26 cellular contexts compared by ENCODE assay signal in genomic region chr14:89307409-89307808, GRCh38.
DNase-seq lines count a peak whose midpoint lies in the region; ATAC-seq and TF ChIP-seq lines count a peak whose summit lies in the region.
"Had no signal": no experiment of that assay in that cellular context is flagged by ENCODE, and none has a peak within 500 bp of the region (broad histone marks: within the 10 kb centered on the region; RNA-seq: fewer than 3 reads in every experiment).

No MANE protein-coding gene starts in this region.

- H3K56ac ChIP-seq in H9 (ENCODE audit: insufficient read length, low read depth, low read length), result no peak overlapping the region
- no peak overlapping the region for H3K56ac ChIP-seq in mesendoderm (ENCODE audit: low read length)

- no peak overlapping the region for H3K14ac ChIP-seq in H9 (ENCODE audit: insufficient read depth, low read length)

- H2BK15ac ChIP-seq in H9 (ENCODE audit: low read depth, low read length), result no peak overlapping the region
- no peak overlapping the region for H2BK15ac ChIP-seq in mesendoderm (replicated peaks; ENCODE audit: low read depth)

- no peak overlapping the region for H3T11ph ChIP-seq in H9 (ENCODE audit: low read length)

- no peak overlapping the region for H2BK5ac ChIP-seq in H9 (ENCODE audit: insufficient read length, low read length)
- H2BK5ac ChIP-seq in mesendoderm (ENCODE audit: low read length), result no peak overlapping the region

- no peak for ATAC-seq in CD4-positive, alpha-beta T cell (ENCODE audit: poor library complexity)
- no peak for ATAC-seq in activated naive CD8-positive, alpha-beta T cell treated with anti-CD3 and anti-CD28 coated beads, Interleukin-2, amount 50 U/mL, for 24 hours
- ATAC-seq in naive thymus-derived CD8-positive, alpha-beta T cell, result no peak
- ATAC-seq: activated CD4-positive, alpha-beta T cell treated with anti-CD3 and anti-CD28 coated beads for 36 hours; activated naive CD4-positive, alpha-beta T cell treated with anti-CD3 and anti-CD28 coated beads, Interleukin-2, amount 50 U/mL, for 72 hours; activated T-helper 17 cell treated with anti-CD3 and anti-CD28 coated beads, Interleukin-2, amount 50 U/mL, for 72 hours; left colon had no signal

- no peak overlapping the region for H3K18ac ChIP-seq in H9 (ENCODE audit: insufficient read length, low read depth, low read length)
- H3K18ac ChIP-seq in mesendoderm (ENCODE audit: low read length), result no peak overlapping the region

- no peak overlapping the region for H2BK12ac ChIP-seq in H9 (ENCODE audit: insufficient read length, low read depth, low read length)

- H3K4me3 ChIP-seq in mesendoderm (ENCODE audit: low read length), result no peak overlapping the region
- H3K4me3 ChIP-seq: hepatocyte, right atrium auricular region, SJSA1, thoracic aorta, vagina had no signal

- H3K79me1 ChIP-seq in H9 (ENCODE audit: insufficient read depth, low read depth, low read length, poor library complexity, severe bottlenecking), result no peaks in the 10 kb centered on the region
- H3K79me1 ChIP-seq in mesendoderm (ENCODE audit: low read length), result peaks cover 6% of the 10 kb centered on the region

- peak overlapping the region; percentile 55 for H3K27ac Mint-ChIP-seq in CD4-positive, alpha-beta T cell
- H3K27ac Mint-ChIP-seq in H9 (peak overlapping the region; percentile 11 to 90 (median 48); a peak in 5 of 7 replicates), endothelial cell (ENCODE audit: unreplicated experiment) (no peak overlapping the region)
- H3K27ac Mint-ChIP-seq in activated naive CD8-positive, alpha-beta T cell treated with anti-CD3 and anti-CD28 coated beads, Interleukin-2, amount 50 U/mL, for 24 hours, result peak overlapping the region; percentile 9
- H3K27ac Mint-ChIP-seq in naive thymus-derived CD8-positive, alpha-beta T cell, result peak overlapping the region in 6 of 10 donors; percentile 5 to 99 (median 57)
- H3K27ac Mint-ChIP-seq: activated CD4-positive, alpha-beta T cell treated with anti-CD3 and anti-CD28 coated beads for 36 hours; activated naive CD4-positive, alpha-beta T cell treated with anti-CD3 and anti-CD28 coated beads, Interleukin-2, amount 50 U/mL, for 72 hours; activated T-helper 17 cell treated with anti-CD3 and anti-CD28 coated beads, Interleukin-2, amount 50 U/mL, for 72 hours; T-helper 1 cell treated with Interleukin-12 subunit alpha and Interleukin-12 subunit beta and Interleukin-4 antibody, amounts not matched to agents 30 μg/mL and 1 μg/mL, for 36 hours had no signal

- H3K23ac ChIP-seq in H9 (ENCODE audit: insufficient read length, low read depth, low read length) (no peak overlapping the region), mesendoderm (ENCODE audit: low read length) (no peak overlapping the region)

- H3K9ac ChIP-seq in H9 (ENCODE audit: extremely low read depth, insufficient read length, low read length) (no peak overlapping the region), mesendoderm (ENCODE audit: low read length) (no peak overlapping the region)

- no peak for TF ChIP-seq CTCF in CD4-positive, alpha-beta T cell (IDR thresholded peaks at IDR 0.05)
- TF ChIP-seq CTCF in H9 (conservative IDR thresholded peaks at IDR 0.05), result no peak
- no peak for TF ChIP-seq CTCF in endothelial cell (IDR thresholded peaks at IDR 0.05; ENCODE audit: unreplicated experiment)

- no peaks in the 10 kb centered on the region for H3K27me3 ChIP-seq in CD4-positive, alpha-beta T cell (ENCODE audit: control insufficient read depth, insufficient read depth, low read length)
- H3K27me3 ChIP-seq in H9 (ENCODE audit: insufficient read depth, low read length) (no peaks in the 10 kb centered on the region), mesendoderm (ENCODE audit: insufficient read depth, low read length, poor library complexity) (no peaks in the 10 kb centered on the region)
- H3K27me3 ChIP-seq: hepatocyte, right atrium auricular region, SJSA1, vagina had no signal

- POLR2A ChIA-PET in CD4-positive, alpha-beta T cell (lab: Charles Lee), result no interaction called here
- POLR2A ChIA-PET in naive thymus-derived CD8-positive, alpha-beta T cell (lab: Charles Lee), result no interaction called here

- H3K9me3 Mint-ChIP-seq in CD4-positive, alpha-beta T cell, result no peaks in the 10 kb centered on the region
- H3K9me3 Mint-ChIP-seq in H9, result no peaks in the 10 kb centered on the region
- no peaks in the 10 kb centered on the region for H3K9me3 Mint-ChIP-seq in activated naive CD8-positive, alpha-beta T cell treated with anti-CD3 and anti-CD28 coated beads, Interleukin-2, amount 50 U/mL, for 24 hours
- no peaks in the 10 kb centered on the region for H3K9me3 Mint-ChIP-seq in naive thymus-derived CD8-positive, alpha-beta T cell
- no peaks in the 10 kb centered on the region for H3K9me3 Mint-ChIP-seq in endothelial cell (ENCODE audit: unreplicated experiment)
- H3K9me3 Mint-ChIP-seq: activated naive CD4-positive, alpha-beta T cell treated with anti-CD3 and anti-CD28 coated beads, Interleukin-2, amount 50 U/mL, for 72 hours; activated T-helper 17 cell treated with anti-CD3 and anti-CD28 coated beads, Interleukin-2, amount 50 U/mL, for 72 hours; T-helper 1 cell treated with Interleukin-12 subunit alpha and Interleukin-12 subunit beta and Interleukin-4 antibody, amounts not matched to agents 30 μg/mL and 1 μg/mL, for 36 hours had no signal

- H3K36me3 Mint-ChIP-seq in CD4-positive, alpha-beta T cell (ENCODE audit: low read depth), result peaks cover 16% of the 10 kb centered on the region
- peaks cover 6 to 33% (median 8%) of the 10 kb centered on the region in 3 experiments; a peak in 5 of 7 replicates for H3K36me3 Mint-ChIP-seq in H9 (ENCODE audit: insufficient read depth in 1 of 3, low read depth in 3 of 3)
- H3K36me3 Mint-ChIP-seq in activated naive CD8-positive, alpha-beta T cell treated with anti-CD3 and anti-CD28 coated beads, Interleukin-2, amount 50 U/mL, for 24 hours (ENCODE audit: low read depth), result peaks cover 6% of the 10 kb centered on the region
- H3K36me3 Mint-ChIP-seq in naive thymus-derived CD8-positive, alpha-beta T cell, result peaks cover 0 to 11% (median 0%) of the 10 kb centered on the region in 3 donors
- H3K36me3 Mint-ChIP-seq in endothelial cell (ENCODE audit: low read depth, unreplicated experiment), result peaks cover 6% of the 10 kb centered on the region

- no CpG with 5 or more reads among the region's 8 CpGs for WGBS in H9 (ENCODE audit: extremely low coverage, insufficient read length, low lambda C conversion rate)
- no CpG with 5 or more reads among the region's 8 CpGs for WGBS in mesendoderm (ENCODE audit: extremely low coverage, insufficient coverage, low lambda C conversion rate)

- H3K4me2 ChIP-seq in H9 (ENCODE audit: insufficient read depth, insufficient read length, low read length) (no peak overlapping the region), mesendoderm (ENCODE audit: low read length) (no peak overlapping the region)
- H3K4me2 ChIP-seq: hepatocyte had no signal

- no peak overlapping the region for H3K4ac ChIP-seq in H9 (ENCODE audit: low read depth, low read length)
- no peak overlapping the region for H3K4ac ChIP-seq in mesendoderm (ENCODE audit: low read depth, low read length)

- H4K20me1 ChIP-seq in H9 (ENCODE audit: control insufficient read depth, insufficient read depth, insufficient read length), result no peaks in the 10 kb centered on the region

- no peaks in the 10 kb centered on the region for H3K9me3 ChIP-seq in CD4-positive, alpha-beta T cell (ENCODE audit: control insufficient read depth, low read length)
- no peaks in the 10 kb centered on the region for H3K9me3 ChIP-seq in H9 (ENCODE audit: control insufficient read depth, low read depth, low read length)
- H3K9me3 ChIP-seq: right atrium auricular region, SJSA1, thoracic aorta, vagina had no signal

- no peak overlapping the region for H4K8ac ChIP-seq in H9 (replicated peaks; ENCODE audit: insufficient read length, low read depth, low read length)
- no peak overlapping the region for H4K8ac ChIP-seq in mesendoderm (ENCODE audit: low read depth, low read length)

- H2AK5ac ChIP-seq in H9 (ENCODE audit: insufficient read length, low read length), result no peak overlapping the region
- H2AK5ac ChIP-seq in mesendoderm (ENCODE audit: low read length), result no peak overlapping the region

- peaks cover 6% of the 10 kb centered on the region; the same call in 1 of the 2 replicates for H3K79me2 ChIP-seq in H9 (ENCODE audit: insufficient read depth, low read length)
- H3K79me2 ChIP-seq in mesendoderm (ENCODE audit: control insufficient read depth, insufficient read depth, low read length), result peaks cover 17% of the 10 kb centered on the region

- intact Hi-C loops in CD4-positive, alpha-beta T cell (cut with DNase I, micrococcal nuclease), result no loop called here

- no peaks in the 10 kb centered on the region for H3K23me2 ChIP-seq in H9 (ENCODE audit: insufficient read length, low read depth, low read length, poor library complexity, severe bottlenecking)

- H4K5ac ChIP-seq in H9 (ENCODE audit: insufficient read length, low read depth, low read length) (no peak overlapping the region), mesendoderm (ENCODE audit: low read length) (no peak overlapping the region)

- no peak for TF ChIP-seq POLR2A in erythroblast (IDR thresholded peaks at IDR 0.05; ENCODE audit: low read length)

- no peak for DNase-seq in CD4-positive, alpha-beta T cell
- no peak for DNase-seq in H9
- no peak for DNase-seq in activated naive CD8-positive, alpha-beta T cell treated with anti-CD3 and anti-CD28 coated beads, Interleukin-2, amount 50 U/mL, for 24 hours
- DNase-seq in naive thymus-derived CD8-positive, alpha-beta T cell, result no peak
- DNase-seq in endothelial cell (ENCODE audit: low spot score), result no peak
- no peak for DNase-seq in mesendoderm
- no peak for DNase-seq in EL
- no peak for DNase-seq in erythroblast (lab: John Stamatoyannopoulos, UW)
- DNase-seq: activated CD4-positive, alpha-beta T cell treated with anti-CD3 and anti-CD28 coated beads for 36 hours; cerebellar nuclear complex; left colon; mesenchymal stem cell; NCI-H1092; NCI-H187 treated with DMSO at 0.1 percent for 48 hours; NCI-H524 treated with DMSO at 0.1 percent for 48 hours; stimulated activated CD4-positive, alpha-beta T cell treated with anti-CD3 and anti-CD28 coated beads, Interleukin-2, amount 100 ng/mL, for 48 hours; stimulated activated naive CD4-positive, alpha-beta T cell had no signal

- H3K4me1 ChIP-seq in H9 (ENCODE audit: insufficient read depth, low read length) (peaks cover 28% of the 10 kb centered on the region), mesendoderm (ENCODE audit: control insufficient read depth, low read depth, low read length) (peaks cover 12% of the 10 kb centered on the region)

- no peak overlapping the region for H3K4me3 Mint-ChIP-seq in CD4-positive, alpha-beta T cell
- H3K4me3 Mint-ChIP-seq in H9 (no peak overlapping the region), endothelial cell (ENCODE audit: unreplicated experiment) (no peak overlapping the region)
- no peak overlapping the region for H3K4me3 Mint-ChIP-seq in activated naive CD8-positive, alpha-beta T cell treated with anti-CD3 and anti-CD28 coated beads, Interleukin-2, amount 50 U/mL, for 24 hours
- no peak overlapping the region for H3K4me3 Mint-ChIP-seq in naive thymus-derived CD8-positive, alpha-beta T cell
- H3K4me3 Mint-ChIP-seq: activated CD4-positive, alpha-beta T cell treated with anti-CD3 and anti-CD28 coated beads for 36 hours; activated T-helper 17 cell treated with anti-CD3 and anti-CD28 coated beads, Interleukin-2, amount 50 U/mL, for 72 hours; T-helper 1 cell treated with Interleukin-12 subunit alpha and Interleukin-12 subunit beta and Interleukin-4 antibody, amounts not matched to agents 30 μg/mL and 1 μg/mL, for 36 hours had no signal

- no peaks in the 10 kb centered on the region for H3K36me3 ChIP-seq in mesendoderm (ENCODE audit: control insufficient read depth, insufficient read depth, low read length)
- H3K36me3 ChIP-seq: right atrium auricular region, SJSA1, thoracic aorta, vagina had no signal

- H2BK20ac ChIP-seq in H9 (ENCODE audit: low read depth, low read length, poor library complexity, severe bottlenecking), result no peak overlapping the region

- H3K4me1 Mint-ChIP-seq in CD4-positive, alpha-beta T cell (ENCODE audit: low read depth), result peaks cover 63% of the 10 kb centered on the region
- H3K4me1 Mint-ChIP-seq in H9 (peaks cover 74 to 81% of the 10 kb centered on the region in 2 experiments), endothelial cell (ENCODE audit: unreplicated experiment) (peaks cover 25% of the 10 kb centered on the region)
- peaks cover 48% of the 10 kb centered on the region for H3K4me1 Mint-ChIP-seq in activated naive CD8-positive, alpha-beta T cell treated with anti-CD3 and anti-CD28 coated beads, Interleukin-2, amount 50 U/mL, for 24 hours
- peaks cover 36 to 72% (median 64%) of the 10 kb centered on the region in 4 donors for H3K4me1 Mint-ChIP-seq in naive thymus-derived CD8-positive, alpha-beta T cell

- H4K91ac ChIP-seq in H9 (ENCODE audit: insufficient read length, low read depth, low read length), result no peak overlapping the region

- H3K27ac ChIP-seq in CD4-positive, alpha-beta T cell (ENCODE audit: low read depth, low read length), result no peak overlapping the region
- H3K27ac ChIP-seq in H9 (ENCODE audit: insufficient read length, low read depth, low read length) (no peak overlapping the region), mesendoderm (ENCODE audit: low read depth, low read length) (no peak overlapping the region)
- H3K27ac ChIP-seq: C4-2B, hepatocyte, right atrium auricular region, SJSA1, thoracic aorta, vagina had no signal

- CTCF ChIA-PET in CD4-positive, alpha-beta T cell (lab: Charles Lee), result no interaction called here

- no peaks in the 10 kb centered on the region for H3K27me3 Mint-ChIP-seq in CD4-positive, alpha-beta T cell
- H3K27me3 Mint-ChIP-seq in H9 (ENCODE audit: low read depth) (no peaks in the 10 kb centered on the region), endothelial cell (ENCODE audit: unreplicated experiment) (peaks cover 10% of the 10 kb centered on the region)
- no peaks in the 10 kb centered on the region for H3K27me3 Mint-ChIP-seq in activated naive CD8-positive, alpha-beta T cell treated with anti-CD3 and anti-CD28 coated beads, Interleukin-2, amount 50 U/mL, for 24 hours
- no peaks in the 10 kb centered on the region for H3K27me3 Mint-ChIP-seq in naive thymus-derived CD8-positive, alpha-beta T cell
- H3K27me3 Mint-ChIP-seq: activated CD4-positive, alpha-beta T cell treated with anti-CD3 and anti-CD28 coated beads for 36 hours; activated T-helper 17 cell treated with anti-CD3 and anti-CD28 coated beads, Interleukin-2, amount 50 U/mL, for 72 hours had no signal

- no peak overlapping the region for H2AFZ ChIP-seq in H9 (ENCODE audit: low read length)
- H2AFZ ChIP-seq: hepatocyte had no signal

- no peak overlapping the region for H2BK120ac ChIP-seq in H9 (ENCODE audit: low read depth, low read length, poor library complexity, severe bottlenecking)
- H2BK120ac ChIP-seq in mesendoderm (ENCODE audit: low read depth, low read length), result no peak overlapping the region
